29 cellular contexts compared by ENCODE assay signal in genomic region chr7:47812460-47813136, GRCh38.
A peak's percentile ranks its signal among the peaks of the same experiment; 100 is the strongest.
DNase-seq lines count a peak whose midpoint lies in the region; ATAC-seq and TF ChIP-seq lines count a peak whose summit lies in the region.
"Had no signal": no experiment of that assay in that cellular context is flagged by ENCODE, and none has a peak within 500 bp of the region (broad histone marks: within the 10 kb centered on the region; RNA-seq: fewer than 3 reads in every experiment).

No MANE protein-coding gene starts in this region.

- DNase-seq in NCI-H748 (lab: John Stamatoyannopoulos, UW; ENCODE audit: unreplicated experiment), result peak; percentile 41
- DNase-seq in NCI-H748 treated with DMSO at 0.1 percent for 48 hours (lab: John Stamatoyannopoulos, UW), result no peak
- DNase-seq in SK-N-DZ (ENCODE audit: low spot score), result peak; percentile 39
- peak; percentile 69 for DNase-seq in lower lobe of right lung
- DNase-seq in MG63, result no peak
- no peak for DNase-seq in NCI-H187 treated with DMSO at 0.1 percent for 48 hours (lab: John Stamatoyannopoulos, UW)
- DNase-seq in NCI-H2029 treated with DMSO at 0.1 percent for 48 hours (lab: John Stamatoyannopoulos, UW), result no peak
- no peak for DNase-seq in type B pancreatic cell (ENCODE audit: extremely low spot score, unreplicated experiment)
- DNase-seq: activated B cell treated with CpG ODN at 0.5 μM for 24 hours; activated CD4-positive, alpha-beta T cell treated with anti-CD3 and anti-CD28 coated beads, Interleukin-2, amount 50 U/mL, for 4 hours; activated naive CD4-positive, alpha-beta T cell; activated T-cell treated with anti-CD3 and anti-CD28 coated beads, Interleukin-2, amount 50 U/mL, for 72 hours; AML-193; body of pancreas; CD8-positive, alpha-beta T cell; DMS79 treated with DMSO at 0.1 percent for 48 hours; GF-D8; glutamatergic neuron; H7; Peyer's patch; right cardiac atrium; spleen; stimulated activated CD4-positive, alpha-beta T cell treated with anti-CD3 and anti-CD28 coated beads, Interleukin-2, amount 100 ng/mL, for 48 hours; T-helper 1 cell had no signal

- peak; percentile 62 to 74 for ATAC-seq in lower lobe of right lung
- ATAC-seq: A549; activated T-cell treated with anti-CD3 and anti-CD28 coated beads, Interleukin-2, amount 50 U/mL, for 72 hours; body of pancreas; CD8-positive, alpha-beta T cell; K562; right cardiac atrium had no signal

- peaks cover 38% of the 10 kb centered on the region for H3K4me1 ChIP-seq in lower lobe of right lung
- H3K4me1 ChIP-seq: parathyroid adenoma, Peyer's patch, vagina had no signal

- H3K4me3 ChIP-seq in lower lobe of right lung (no peak overlapping the region), MG63 (no peak overlapping the region)
- H3K4me3 ChIP-seq: A549, body of pancreas, K562, Peyer's patch, spleen, suprapubic skin, vagina had no signal

- H3K9me3 Mint-ChIP-seq in type B pancreatic cell, result no peaks in the 10 kb centered on the region
- H3K9me3 Mint-ChIP-seq: activated B cell treated with CpG ODN at 0.5 μM for 24 hours; activated T-cell treated with anti-CD3 and anti-CD28 coated beads, Interleukin-2, amount 50 U/mL, for 72 hours; CD8-positive, alpha-beta T cell had no signal

- H3K27ac Mint-ChIP-seq in type B pancreatic cell, result no peak overlapping the region
- H3K27ac Mint-ChIP-seq: activated B cell treated with CpG ODN at 0.5 μM for 24 hours; activated T-cell treated with anti-CD3 and anti-CD28 coated beads, Interleukin-2, amount 50 U/mL, for 72 hours; CD8-positive, alpha-beta T cell had no signal

- peaks cover 14% of the 10 kb centered on the region for H3K27me3 Mint-ChIP-seq in type B pancreatic cell
- H3K27me3 Mint-ChIP-seq: activated B cell treated with CpG ODN at 0.5 μM for 24 hours had no signal

- no peaks in the 10 kb centered on the region for H3K9me3 ChIP-seq in lower lobe of right lung
- no peaks in the 10 kb centered on the region for H3K9me3 ChIP-seq in MG63
- H3K9me3 ChIP-seq: A549, body of pancreas, Peyer's patch, spleen, suprapubic skin, vagina had no signal

- intact Hi-C loops in lower lobe of right lung (cut with DNase I), result no loop called here

- H3K4me1 Mint-ChIP-seq in type B pancreatic cell (ENCODE audit: unreplicated experiment), result peaks cover 11% of the 10 kb centered on the region

- no peak overlapping the region for H3K4me3 Mint-ChIP-seq in type B pancreatic cell
- H3K4me3 Mint-ChIP-seq: activated B cell treated with CpG ODN at 0.5 μM for 24 hours; activated T-cell treated with anti-CD3 and anti-CD28 coated beads, Interleukin-2, amount 50 U/mL, for 72 hours; CD8-positive, alpha-beta T cell had no signal

- H3K27ac ChIP-seq in lower lobe of right lung, result no peak overlapping the region
- H3K27ac ChIP-seq: body of pancreas, parathyroid adenoma, Peyer's patch, spleen, suprapubic skin, vagina had no signal

- TF ChIP-seq CTCF in lower lobe of right lung (IDR thresholded peaks at IDR 0.05) (no peak), type B pancreatic cell (conservative IDR thresholded peaks at IDR 0.05) (no peak)

- H3K27me3 ChIP-seq in lower lobe of right lung (ENCODE audit: low read depth) (no peaks in the 10 kb centered on the region), MG63 (no peaks in the 10 kb centered on the region)
- H3K27me3 ChIP-seq: body of pancreas, Peyer's patch, spleen, suprapubic skin, vagina had no signal

- H3K36me3 ChIP-seq in lower lobe of right lung, result no peaks in the 10 kb centered on the region
- no peaks in the 10 kb centered on the region for H3K36me3 ChIP-seq in MG63
- H3K36me3 ChIP-seq: Peyer's patch, spleen, suprapubic skin, vagina had no signal

- no peaks in the 10 kb centered on the region for H3K36me3 Mint-ChIP-seq in type B pancreatic cell
- H3K36me3 Mint-ChIP-seq: CD8-positive, alpha-beta T cell had no signal

Comparison
In these comparisons a context has a peak if more than half of its experiments do, and no peak if none do; other contexts are left out.
1. DNase-seq: peak in NCI-H748 (single experiment), SK-N-DZ (single experiment) and lower lobe of right lung (single experiment); none in NCI-H748 treated with DMSO at 0.1 percent for 48 hours (single experiment), MG63 (single experiment), NCI-H187 treated with DMSO at 0.1 percent for 48 hours (single experiment), NCI-H2029 treated with DMSO at 0.1 percent for 48 hours (single experiment) and type B pancreatic cell (single experiment).